In the genomic region with DNA sequence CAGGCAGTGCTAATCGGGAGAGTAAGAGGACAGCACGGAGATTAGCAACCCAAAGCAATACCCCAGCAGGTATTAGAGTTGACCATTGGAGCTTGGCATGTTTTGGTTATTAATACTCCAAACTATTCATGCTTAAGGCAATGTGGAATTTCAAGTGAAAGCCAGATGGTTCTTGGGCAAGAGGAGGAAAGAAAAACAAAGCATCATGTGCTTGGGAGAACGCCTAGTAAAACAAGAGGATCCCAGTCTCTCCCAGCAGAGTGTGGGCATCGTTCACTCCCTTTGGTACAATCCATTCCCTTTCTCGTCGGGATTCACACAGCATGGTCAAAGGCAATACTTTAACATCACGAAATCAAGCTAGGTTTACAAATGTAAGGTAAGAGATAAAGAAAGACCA, we compare ENCODE assay signal across 2 cellular contexts.
A peak's percentile ranks its signal among the peaks of the same experiment; 100 is the strongest.
TF ChIP-seq lines count a peak whose summit lies in the region.

No MANE protein-coding gene starts in this region.

TF ChIP-seq in liver, 16 proteins besides CTCF, POLR2A, EP300 and RAD21:
- TF ChIP-seq HNF4A (conservative IDR thresholded peaks at IDR 0.05), result peak in 1 of 2 donors; percentile 26
- TF ChIP-seq JUND (IDR thresholded peaks at IDR 0.05), result no peak
- TF ChIP-seq RXRA (IDR thresholded peaks at IDR 0.05), result peak in 1 of 2 donors; percentile 41
- TF ChIP-seq, protein P1, sequence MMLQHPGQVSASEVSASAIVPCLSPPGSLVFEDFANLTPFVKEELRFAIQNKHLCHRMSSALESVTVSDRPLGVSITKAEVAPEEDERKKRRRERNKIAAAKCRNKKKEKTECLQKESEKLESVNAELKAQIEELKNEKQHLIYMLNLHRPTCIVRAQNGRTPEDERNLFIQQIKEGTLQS (IDR thresholded peaks at IDR 0.05), result no peak
- TF ChIP-seq, protein P2, sequence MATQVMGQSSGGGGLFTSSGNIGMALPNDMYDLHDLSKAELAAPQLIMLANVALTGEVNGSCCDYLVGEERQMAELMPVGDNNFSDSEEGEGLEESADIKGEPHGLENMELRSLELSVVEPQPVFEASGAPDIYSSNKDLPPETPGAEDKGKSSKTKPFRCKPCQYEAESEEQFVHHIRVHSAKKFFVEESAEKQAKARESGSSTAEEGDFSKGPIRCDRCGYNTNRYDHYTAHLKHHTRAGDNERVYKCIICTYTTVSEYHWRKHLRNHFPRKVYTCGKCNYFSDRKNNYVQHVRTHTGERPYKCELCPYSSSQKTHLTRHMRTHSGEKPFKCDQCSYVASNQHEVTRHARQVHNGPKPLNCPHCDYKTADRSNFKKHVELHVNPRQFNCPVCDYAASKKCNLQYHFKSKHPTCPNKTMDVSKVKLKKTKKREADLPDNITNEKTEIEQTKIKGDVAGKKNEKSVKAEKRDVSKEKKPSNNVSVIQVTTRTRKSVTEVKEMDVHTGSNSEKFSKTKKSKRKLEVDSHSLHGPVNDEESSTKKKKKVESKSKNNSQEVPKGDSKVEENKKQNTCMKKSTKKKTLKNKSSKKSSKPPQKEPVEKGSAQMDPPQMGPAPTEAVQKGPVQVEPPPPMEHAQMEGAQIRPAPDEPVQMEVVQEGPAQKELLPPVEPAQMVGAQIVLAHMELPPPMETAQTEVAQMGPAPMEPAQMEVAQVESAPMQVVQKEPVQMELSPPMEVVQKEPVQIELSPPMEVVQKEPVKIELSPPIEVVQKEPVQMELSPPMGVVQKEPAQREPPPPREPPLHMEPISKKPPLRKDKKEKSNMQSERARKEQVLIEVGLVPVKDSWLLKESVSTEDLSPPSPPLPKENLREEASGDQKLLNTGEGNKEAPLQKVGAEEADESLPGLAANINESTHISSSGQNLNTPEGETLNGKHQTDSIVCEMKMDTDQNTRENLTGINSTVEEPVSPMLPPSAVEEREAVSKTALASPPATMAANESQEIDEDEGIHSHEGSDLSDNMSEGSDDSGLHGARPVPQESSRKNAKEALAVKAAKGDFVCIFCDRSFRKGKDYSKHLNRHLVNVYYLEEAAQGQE (IDR thresholded peaks at IDR 0.05), result no peak
- TF ChIP-seq YY1 (IDR thresholded peaks at IDR 0.05), result no peak
- TF ChIP-seq FOXA2 (IDR thresholded peaks at IDR 0.05), result peak; percentile 44

TF ChIP-seq in HepG2, 621 proteins besides CTCF, POLR2A, EP300 and RAD21:
- TF ChIP-seq ZNF607 (CRISPR knock-in tag; IDR thresholded peaks at IDR 0.05; ENCODE audit: borderline replicate concordance), result no peak
- TF ChIP-seq SMARCE1 (IDR thresholded peaks at IDR 0.05; ENCODE audit: borderline replicate concordance), result no peak
- TF ChIP-seq ZNF546 (CRISPR knock-in tag; conservative IDR thresholded peaks at IDR 0.05), result no peak
- TF ChIP-seq HHEX (CRISPR knock-in tag; IDR thresholded peaks at IDR 0.05), result no peak
- no peak for TF ChIP-seq SMARCC2 (IDR thresholded peaks at IDR 0.05)
- TF ChIP-seq ZSCAN12 (CRISPR knock-in tag; IDR thresholded peaks at IDR 0.05), result no peak
- TF ChIP-seq HCFC1 (IDR thresholded peaks at IDR 0.05; ENCODE audit: low read depth, low read length), result no peak
- no peak for TF ChIP-seq ATAD3A (CRISPR knock-in tag; IDR thresholded peaks at IDR 0.05)
- TF ChIP-seq ZNF563 (CRISPR knock-in tag; IDR thresholded peaks at IDR 0.05), result no peak
- TF ChIP-seq NR2F1 (CRISPR knock-in tag; IDR thresholded peaks at IDR 0.05), result no peak
- TF ChIP-seq, protein P3, sequence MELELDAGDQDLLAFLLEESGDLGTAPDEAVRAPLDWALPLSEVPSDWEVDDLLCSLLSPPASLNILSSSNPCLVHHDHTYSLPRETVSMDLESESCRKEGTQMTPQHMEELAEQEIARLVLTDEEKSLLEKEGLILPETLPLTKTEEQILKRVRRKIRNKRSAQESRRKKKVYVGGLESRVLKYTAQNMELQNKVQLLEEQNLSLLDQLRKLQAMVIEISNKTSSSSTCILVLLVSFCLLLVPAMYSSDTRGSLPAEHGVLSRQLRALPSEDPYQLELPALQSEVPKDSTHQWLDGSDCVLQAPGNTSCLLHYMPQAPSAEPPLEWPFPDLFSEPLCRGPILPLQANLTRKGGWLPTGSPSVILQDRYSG (CRISPR knock-in tag; IDR thresholded peaks at IDR 0.05), result no peak
- TF ChIP-seq, protein P4, sequence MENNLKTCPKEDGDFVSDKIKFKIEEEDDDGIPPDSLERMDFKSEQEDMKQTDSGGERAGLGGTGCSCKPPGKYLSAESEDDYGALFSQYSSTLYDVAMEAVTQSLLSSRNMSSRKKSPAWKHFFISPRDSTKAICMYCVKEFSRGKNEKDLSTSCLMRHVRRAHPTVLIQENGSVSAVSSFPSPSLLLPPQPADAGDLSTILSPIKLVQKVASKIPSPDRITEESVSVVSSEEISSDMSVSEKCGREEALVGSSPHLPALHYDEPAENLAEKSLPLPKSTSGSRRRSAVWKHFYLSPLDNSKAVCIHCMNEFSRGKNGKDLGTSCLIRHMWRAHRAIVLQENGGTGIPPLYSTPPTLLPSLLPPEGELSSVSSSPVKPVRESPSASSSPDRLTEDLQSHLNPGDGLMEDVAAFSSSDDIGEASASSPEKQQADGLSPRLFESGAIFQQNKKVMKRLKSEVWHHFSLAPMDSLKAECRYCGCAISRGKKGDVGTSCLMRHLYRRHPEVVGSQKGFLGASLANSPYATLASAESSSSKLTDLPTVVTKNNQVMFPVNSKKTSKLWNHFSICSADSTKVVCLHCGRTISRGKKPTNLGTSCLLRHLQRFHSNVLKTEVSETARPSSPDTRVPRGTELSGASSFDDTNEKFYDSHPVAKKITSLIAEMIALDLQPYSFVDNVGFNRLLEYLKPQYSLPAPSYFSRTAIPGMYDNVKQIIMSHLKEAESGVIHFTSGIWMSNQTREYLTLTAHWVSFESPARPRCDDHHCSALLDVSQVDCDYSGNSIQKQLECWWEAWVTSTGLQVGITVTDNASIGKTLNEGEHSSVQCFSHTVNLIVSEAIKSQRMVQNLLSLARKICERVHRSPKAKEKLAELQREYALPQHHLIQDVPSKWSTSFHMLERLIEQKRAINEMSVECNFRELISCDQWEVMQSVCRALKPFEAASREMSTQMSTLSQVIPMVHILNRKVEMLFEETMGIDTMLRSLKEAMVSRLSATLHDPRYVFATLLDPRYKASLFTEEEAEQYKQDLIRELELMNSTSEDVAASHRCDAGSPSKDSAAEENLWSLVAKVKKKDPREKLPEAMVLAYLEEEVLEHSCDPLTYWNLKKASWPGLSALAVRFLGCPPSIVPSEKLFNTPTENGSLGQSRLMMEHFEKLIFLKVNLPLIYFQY (CRISPR knock-in tag; IDR thresholded peaks at IDR 0.05; ENCODE audit: borderline replicate concordance), result no peak
- TF ChIP-seq, protein P5, sequence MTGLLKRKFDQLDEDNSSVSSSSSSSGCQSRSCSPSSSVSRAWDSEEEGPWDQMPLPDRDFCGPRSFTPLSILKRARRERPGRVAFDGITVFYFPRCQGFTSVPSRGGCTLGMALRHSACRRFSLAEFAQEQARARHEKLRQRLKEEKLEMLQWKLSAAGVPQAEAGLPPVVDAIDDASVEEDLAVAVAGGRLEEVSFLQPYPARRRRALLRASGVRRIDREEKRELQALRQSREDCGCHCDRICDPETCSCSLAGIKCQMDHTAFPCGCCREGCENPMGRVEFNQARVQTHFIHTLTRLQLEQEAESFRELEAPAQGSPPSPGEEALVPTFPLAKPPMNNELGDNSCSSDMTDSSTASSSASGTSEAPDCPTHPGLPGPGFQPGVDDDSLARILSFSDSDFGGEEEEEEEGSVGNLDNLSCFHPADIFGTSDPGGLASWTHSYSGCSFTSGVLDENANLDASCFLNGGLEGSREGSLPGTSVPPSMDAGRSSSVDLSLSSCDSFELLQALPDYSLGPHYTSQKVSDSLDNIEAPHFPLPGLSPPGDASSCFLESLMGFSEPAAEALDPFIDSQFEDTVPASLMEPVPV (CRISPR knock-in tag; IDR thresholded peaks at IDR 0.05), result no peak
- TF ChIP-seq, protein P6, sequence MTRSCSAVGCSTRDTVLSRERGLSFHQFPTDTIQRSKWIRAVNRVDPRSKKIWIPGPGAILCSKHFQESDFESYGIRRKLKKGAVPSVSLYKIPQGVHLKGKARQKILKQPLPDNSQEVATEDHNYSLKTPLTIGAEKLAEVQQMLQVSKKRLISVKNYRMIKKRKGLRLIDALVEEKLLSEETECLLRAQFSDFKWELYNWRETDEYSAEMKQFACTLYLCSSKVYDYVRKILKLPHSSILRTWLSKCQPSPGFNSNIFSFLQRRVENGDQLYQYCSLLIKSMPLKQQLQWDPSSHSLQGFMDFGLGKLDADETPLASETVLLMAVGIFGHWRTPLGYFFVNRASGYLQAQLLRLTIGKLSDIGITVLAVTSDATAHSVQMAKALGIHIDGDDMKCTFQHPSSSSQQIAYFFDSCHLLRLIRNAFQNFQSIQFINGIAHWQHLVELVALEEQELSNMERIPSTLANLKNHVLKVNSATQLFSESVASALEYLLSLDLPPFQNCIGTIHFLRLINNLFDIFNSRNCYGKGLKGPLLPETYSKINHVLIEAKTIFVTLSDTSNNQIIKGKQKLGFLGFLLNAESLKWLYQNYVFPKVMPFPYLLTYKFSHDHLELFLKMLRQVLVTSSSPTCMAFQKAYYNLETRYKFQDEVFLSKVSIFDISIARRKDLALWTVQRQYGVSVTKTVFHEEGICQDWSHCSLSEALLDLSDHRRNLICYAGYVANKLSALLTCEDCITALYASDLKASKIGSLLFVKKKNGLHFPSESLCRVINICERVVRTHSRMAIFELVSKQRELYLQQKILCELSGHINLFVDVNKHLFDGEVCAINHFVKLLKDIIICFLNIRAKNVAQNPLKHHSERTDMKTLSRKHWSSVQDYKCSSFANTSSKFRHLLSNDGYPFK (CRISPR knock-in tag; IDR thresholded peaks at IDR 0.05; ENCODE audit: borderline replicate concordance), result no peak
